In genomic region chr12:113050808-113051207, GRCh38 we compare ENCODE assay signal across 20 cellular contexts.
A peak's percentile ranks its signal among the peaks of the same experiment; 100 is the strongest.
DNase-seq lines count a peak whose midpoint lies in the region; ATAC-seq and TF ChIP-seq lines count a peak whose summit lies in the region.
"Had no signal": no experiment of that assay in that cellular context is flagged by ENCODE, and none has a peak within 500 bp of the region (broad histone marks: within the 10 kb centered on the region; RNA-seq: fewer than 3 reads in every experiment).

No MANE protein-coding gene starts in this region.

- H3K9me3 Mint-ChIP-seq in stimulated activated naive B cell treated with anti-CD40 and anti-IgM and Interleukin-4, amounts not matched to agents 10 μg/mL and 1 μg/mL and 100 μg/mL, for 72 hours, result no peaks in the 10 kb centered on the region
- H3K9me3 Mint-ChIP-seq: GM23338, T-cell had no signal

- H3K9me3 ChIP-seq in WERI-Rb-1 (ENCODE audit: severe bottlenecking), result no peaks in the 10 kb centered on the region
- H3K9me3 ChIP-seq: Caco-2, SJSA1 had no signal

- H3K4me1 Mint-ChIP-seq in stimulated activated naive B cell treated with anti-CD40 and anti-IgM and Interleukin-4, amounts not matched to agents 10 μg/mL and 1 μg/mL and 100 μg/mL, for 72 hours, result peaks cover 56 to 79% of the 10 kb centered on the region in 2 donors
- H3K4me1 Mint-ChIP-seq: GM23338 had no signal

- H3K27ac Mint-ChIP-seq in stimulated activated naive B cell treated with anti-CD40 and anti-IgM and Interleukin-4, amounts not matched to agents 10 μg/mL and 1 μg/mL and 100 μg/mL, for 72 hours, result peak overlapping the region; percentile 52
- H3K27ac Mint-ChIP-seq: CD14-positive monocyte, GM23338, T-cell had no signal

- peak; percentile 14 for DNase-seq in activated effector memory CD4-positive, alpha-beta T cell treated with anti-CD3 and anti-CD28 coated beads, Interleukin-2, amount 50 U/mL, for 16 hours
- no peak for DNase-seq in activated effector memory CD4-positive, alpha-beta T cell treated with Interleukin-2 at 50 U/mL for 16 hours
- DNase-seq in NCI-H524 treated with DMSO at 0.1 percent for 48 hours (lab: John Stamatoyannopoulos, UW) (peak; percentile 6), WERI-Rb-1 (no peak)
- DNase-seq in stimulated activated naive B cell treated with anti-CD40 and anti-IgM and Interleukin-4, amounts not matched to agents 10 μg/mL and 1 μg/mL and 100 μg/mL, for 72 hours, result no peak
- DNase-seq: Caco-2, NCI-H1048, NCI-H446, NCI-H774, RPMI8226, T-cell had no signal

- peak overlapping the region; percentile 20; the same call in 1 of the 2 replicates for H3K27ac ChIP-seq in WERI-Rb-1
- H3K27ac ChIP-seq: 22Rv1, HL-60, SJSA1 had no signal

- peaks cover 0 to 6% of the 10 kb centered on the region in 2 donors for H3K36me3 Mint-ChIP-seq in stimulated activated naive B cell treated with anti-CD40 and anti-IgM and Interleukin-4, amounts not matched to agents 10 μg/mL and 1 μg/mL and 100 μg/mL, for 72 hours
- H3K36me3 Mint-ChIP-seq: CD14-positive monocyte, T-cell had no signal

- no peaks in the 10 kb centered on the region for H3K36me3 ChIP-seq in WERI-Rb-1
- H3K36me3 ChIP-seq: SJSA1 had no signal

- TF ChIP-seq CTCF in WERI-Rb-1 (IDR thresholded peaks at IDR 0.05; ENCODE audit: low read depth, low read length), result no peak

- H3K27me3 ChIP-seq in WERI-Rb-1 (ENCODE audit: insufficient read depth, low read depth, severe bottlenecking), result no peaks in the 10 kb centered on the region

- peak; percentile 61 to 65 for ATAC-seq in stimulated activated naive B cell treated with anti-CD40 and anti-IgM and Interleukin-4, amounts not matched to agents 10 μg/mL and 1 μg/mL and 100 μg/mL, for 72 hours (replicated peaks)
- ATAC-seq in GM19395 (IDR thresholded peaks at IDR 0.05; ENCODE audit: unreplicated experiment), result no peak
- ATAC-seq in GM18520 (IDR thresholded peaks at IDR 0.05; ENCODE audit: unreplicated experiment), result no peak
- ATAC-seq in GM21447 (IDR thresholded peaks at IDR 0.05; ENCODE audit: unreplicated experiment), result no peak
- ATAC-seq: K562, T-cell had no signal

- no peak overlapping the region for H3K4me3 ChIP-seq in WERI-Rb-1 (ENCODE audit: low read depth, low read length)
- H3K4me3 ChIP-seq: GM23338, K562, SJSA1 had no signal

- H3K4me3 Mint-ChIP-seq in stimulated activated naive B cell treated with anti-CD40 and anti-IgM and Interleukin-4, amounts not matched to agents 10 μg/mL and 1 μg/mL and 100 μg/mL, for 72 hours, result peak overlapping the region in 1 of 2 donors; percentile 13
- H3K4me3 Mint-ChIP-seq: GM23338, T-cell had no signal

- no peaks in the 10 kb centered on the region for H3K27me3 Mint-ChIP-seq in stimulated activated naive B cell treated with anti-CD40 and anti-IgM and Interleukin-4, amounts not matched to agents 10 μg/mL and 1 μg/mL and 100 μg/mL, for 72 hours

Comparison
In these comparisons a context has a peak if more than half of its experiments do, and no peak if none do; other contexts are left out.
1. DNase-seq: peak in activated effector memory CD4-positive, alpha-beta T cell treated with anti-CD3 and anti-CD28 coated beads, Interleukin-2, amount 50 U/mL, for 16 hours (single experiment) and NCI-H524 treated with DMSO at 0.1 percent for 48 hours (single experiment); none in activated effector memory CD4-positive, alpha-beta T cell treated with Interleukin-2 at 50 U/mL for 16 hours (single experiment), WERI-Rb-1 (single experiment) and stimulated activated naive B cell treated with anti-CD40 and anti-IgM and Interleukin-4, amounts not matched to agents 10 μg/mL and 1 μg/mL and 100 μg/mL, for 72 hours (single experiment).
2. ATAC-seq: peak in stimulated activated naive B cell treated with anti-CD40 and anti-IgM and Interleukin-4, amounts not matched to agents 10 μg/mL and 1 μg/mL and 100 μg/mL, for 72 hours (2 of 2); none in GM19395 (single experiment), GM18520 (single experiment) and GM21447 (single experiment).